ENCODE assay signal across 7 cellular contexts in genomic region chr1:231626535-231626950, GRCh38. TPM values are rescaled to one million over a fixed set of nuclear protein-coding genes. Genes with fewer than 3 reads are reported as not detected.
DNase-seq lines count a peak whose midpoint lies in the region; ATAC-seq and TF ChIP-seq lines count a peak whose summit lies in the region.

Gene DISC1, plus strand, starts transcription at chr1:231626790. Its CDS starts 78 bp downstream, at chr1:231626868.

- TF ChIP-seq CTCF in liver (IDR thresholded peaks at IDR 0.05; ENCODE audit: low read depth, low read length, missing input control): no peak

- peak within 1 kb of the TSS; percentile 71 to 89 for H3K4me3 ChIP-seq in duodenal mucosa (ENCODE audit: low read depth in 1 of 2, low read length in 2 of 2)
- H3K4me3 ChIP-seq in liver (ENCODE audit: low read depth in 1 of 3, low read length in 3 of 3): peak within 1 kb of the TSS; percentile 58 to 79 (median 77)

- H3K36me3 ChIP-seq in duodenal mucosa (ENCODE audit: control insufficient read depth in 1 of 2, insufficient read depth in 2 of 2, low read length in 2 of 2): no peaks in the 10 kb centered on the region
- no peaks in the 10 kb centered on the region for H3K36me3 ChIP-seq in liver (ENCODE audit: control insufficient read depth in 4 of 4, insufficient read depth in 3 of 4, low read depth in 1 of 4, low read length in 3 of 4)

- peak in 1 of 2 donors; percentile 18 for TF ChIP-seq RAD21 in liver (IDR thresholded peaks at IDR 0.05)

- WGBS in liver: under 1% methylated on average over 38 of the region's 38 CpGs

- H3K27me3 ChIP-seq in duodenal mucosa (ENCODE audit: control insufficient read depth in 1 of 2, insufficient read depth in 2 of 2, low read length in 2 of 2) (peaks cover 0 to 6% of the 10 kb centered on the region in 2 donors), liver (ENCODE audit: control insufficient read depth in 4 of 4, insufficient read depth in 4 of 4, low read length in 3 of 4) (no peaks in the 10 kb centered on the region)

- H3K4me1 ChIP-seq in duodenal mucosa (ENCODE audit: control insufficient read depth in 1 of 2, insufficient read depth in 2 of 2, low read length in 2 of 2) (peaks cover 6 to 18% of the 10 kb centered on the region in 2 donors), liver (ENCODE audit: control insufficient read depth in 4 of 4, insufficient read depth in 4 of 4, low read length in 3 of 4) (peaks cover 0 to 20% (median 11%) of the 10 kb centered on the region in 4 donors)

- H3K27ac ChIP-seq in duodenal mucosa (ENCODE audit: low read depth, low read length) (peak within 1 kb of the TSS; percentile 52), liver (ENCODE audit: low read depth in 1 of 2, low read length in 2 of 2) (peak within 1 kb of the TSS; percentile 78 to 86)

- H3K9ac ChIP-seq in duodenal mucosa (ENCODE audit: low read depth in 1 of 2, low read length in 2 of 2): peak within 1 kb of the TSS; percentile 52 to 71
- peak within 1 kb of the TSS in 1 of 2 donors; percentile 74 for H3K9ac ChIP-seq in liver (ENCODE audit: low read depth in 1 of 2, low read length in 2 of 2)

- DNase-seq in NCI-H446 treated with DMSO at 0.1 percent for 48 hours (lab: John Stamatoyannopoulos, UW): peak; percentile 56
- DNase-seq in activated CD4-positive, alpha-beta T cell treated with anti-CD3 and anti-CD28 coated beads, Interleukin-2, amount 50 U/mL, for 1 hour: peak; percentile 61
- peak; percentile 46 for DNase-seq in stimulated activated CD4-positive, alpha-beta T cell treated with anti-CD3 and anti-CD28 coated beads, Interleukin-2, amount 100 ng/mL, for 4 hours (ENCODE audit: low read depth)

- H3K9me3 ChIP-seq in duodenal mucosa (ENCODE audit: control insufficient read depth in 1 of 2, low read length in 2 of 2) (no peaks in the 10 kb centered on the region), liver (ENCODE audit: control insufficient read depth in 4 of 4, low read length in 3 of 4) (no peaks in the 10 kb centered on the region)

- ATAC-seq in GM18861 (IDR thresholded peaks at IDR 0.05; ENCODE audit: unreplicated experiment) (peak; percentile 43), HG03175 (IDR thresholded peaks at IDR 0.05; ENCODE audit: unreplicated experiment) (peak; percentile 64)

TF ChIP-seq in liver, 16 proteins besides CTCF, POLR2A, EP300 and RAD21:
- no peak for TF ChIP-seq ATF3 (IDR thresholded peaks at IDR 0.05)
- peak; percentile 54 for TF ChIP-seq NR2F2 (IDR thresholded peaks at IDR 0.05)
- peak; percentile 55 to 65 for TF ChIP-seq JUND (IDR thresholded peaks at IDR 0.05)
- peak in 1 of 2 donors; percentile 6 for TF ChIP-seq RXRA (IDR thresholded peaks at IDR 0.05)
- no peak for TF ChIP-seq FOXA2 (IDR thresholded peaks at IDR 0.05)

RNA-seq across cellular contexts. Expression of gene DISC1, which starts in this region (rescaled TPM):
- total RNA-seq in liver: 1 to 10 TPM; 3.8 to 6.3 TPM
- polyA plus RNA-seq in liver: under 1 TPM; 0.45 to 0.68 TPM

Comparison
In these comparisons a context has a peak if more than half of its experiments do, and no peak if none do; other contexts are left out.
1. Peak in every context shown above with its lines: DNase-seq, ATAC-seq, H3K4me3 ChIP-seq and H3K27ac ChIP-seq.